ENCODE assay signal across 12 cellular contexts in the genomic region with DNA sequence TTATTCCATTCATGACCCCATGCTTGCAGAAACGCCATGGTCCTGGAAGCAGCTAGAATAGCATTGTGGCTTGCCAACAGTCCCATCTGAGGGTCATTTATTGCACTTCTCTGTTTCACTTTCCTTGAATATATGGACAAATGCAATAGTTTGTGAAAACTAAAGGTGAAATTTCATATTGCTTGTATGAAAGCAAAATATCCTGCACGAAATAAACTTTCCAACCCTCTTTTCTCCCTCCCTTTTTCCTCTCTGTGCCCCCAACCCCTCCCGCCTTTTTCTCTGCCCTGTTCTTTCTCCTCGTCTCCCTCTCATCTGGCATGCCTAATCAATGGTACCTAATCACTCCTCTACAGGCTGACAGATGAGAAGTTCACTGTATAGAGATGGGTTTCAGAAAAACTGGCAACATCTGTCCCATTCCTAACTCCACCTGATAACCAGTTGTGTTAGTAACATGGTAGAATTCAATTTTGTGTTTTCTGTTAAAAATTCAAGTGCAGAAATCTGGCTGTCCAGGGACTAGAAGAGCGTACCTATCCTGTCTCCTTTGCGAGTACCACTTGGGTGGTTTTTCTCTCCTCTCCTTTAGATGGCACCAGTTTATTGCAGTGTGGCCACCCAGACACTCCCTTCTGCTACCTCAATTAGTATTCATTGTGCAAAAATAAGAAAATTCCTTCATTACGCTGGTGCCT.
A peak's percentile ranks its signal among the peaks of the same experiment; 100 is the strongest.
DNase-seq lines count a peak whose midpoint lies in the region; ATAC-seq, FAIRE-seq and TF ChIP-seq lines count a peak whose summit lies in the region.
"Had no signal": no experiment of that assay in that cellular context is flagged by ENCODE, and none has a peak within 500 bp of the region (broad histone marks: within the 10 kb centered on the region; RNA-seq: fewer than 3 reads in every experiment).

No MANE protein-coding gene starts in this region.

- DNase-seq in ACHN (peak; percentile 28), LNCaP clone FGC (ENCODE audit: low read depth) (no peak), RCC 7860 (ENCODE audit: low spot score) (peak; percentile 16), inferior parietal cortex (ENCODE audit: extremely low spot score) (peak; percentile 8), NAMALWA (ENCODE audit: low spot score) (no peak), cerebellum (ENCODE audit: low spot score) (no peak)
- no peak for DNase-seq in activated CD8-positive, alpha-beta T cell treated with anti-CD3 and anti-CD28 coated beads, Interleukin-2, amount 10 ng/mL, durations not matched to agents 7 days and 5 days
- DNase-seq: activated CD8-positive, alpha-beta memory T cell treated with anti-CD3 and anti-CD28 coated beads, Interleukin-2, amount 50 U/mL, for 48 hours; CD4-positive, CD25-positive, alpha-beta regulatory T cell; HFFc6 had no signal

- no peak for ATAC-seq in activated CD8-positive, alpha-beta T cell treated with anti-CD3 and anti-CD28 coated beads, Interleukin-2, amount 10 ng/mL, durations not matched to agents 7 days and 5 days
- no peak for ATAC-seq in GM18498 (IDR thresholded peaks at IDR 0.05; ENCODE audit: unreplicated experiment)

- FAIRE-seq in RCC 7860 (lab: Jason Lieb, UNC): no peak

- peaks cover 2% of the 10 kb centered on the region for H3K27me3 Mint-ChIP-seq in activated CD8-positive, alpha-beta T cell treated with anti-CD3 and anti-CD28 coated beads, Interleukin-2, amount 10 ng/mL, durations not matched to agents 7 days and 5 days (ENCODE audit: low read depth)
- H3K27me3 Mint-ChIP-seq: CD4-positive, CD25-positive, alpha-beta regulatory T cell; central memory CD8-positive, alpha-beta T cell had no signal

- CTCF ChIA-PET in activated CD8-positive, alpha-beta T cell treated with anti-CD3 and anti-CD28 coated beads, Interleukin-2, amount 10 ng/mL, durations not matched to agents 7 days and 5 days (lab: Charles Lee): no interaction called here

- POLR2A ChIA-PET in activated CD8-positive, alpha-beta T cell treated with anti-CD3 and anti-CD28 coated beads, Interleukin-2, amount 10 ng/mL, durations not matched to agents 7 days and 5 days (lab: Charles Lee): no interaction called here

- no peak overlapping the region for H3K4me3 Mint-ChIP-seq in activated CD8-positive, alpha-beta T cell treated with anti-CD3 and anti-CD28 coated beads, Interleukin-2, amount 10 ng/mL, durations not matched to agents 7 days and 5 days
- H3K4me3 Mint-ChIP-seq: CD4-positive, CD25-positive, alpha-beta regulatory T cell; central memory CD8-positive, alpha-beta T cell; HFFc6 had no signal

- in situ Hi-C loops in ACHN (cut with HindIII; ENCODE audit: low pct_ligation_motif_present, low pct_unique_long_range_greater_than_20kb, low sequenced_read_pairs): no loop called here

- no peaks in the 10 kb centered on the region for H3K4me1 Mint-ChIP-seq in activated CD8-positive, alpha-beta T cell treated with anti-CD3 and anti-CD28 coated beads, Interleukin-2, amount 10 ng/mL, durations not matched to agents 7 days and 5 days (ENCODE audit: low read depth)
- H3K4me1 Mint-ChIP-seq: CD4-positive, CD25-positive, alpha-beta regulatory T cell; central memory CD8-positive, alpha-beta T cell had no signal

- H3K27ac Mint-ChIP-seq in activated CD8-positive, alpha-beta T cell treated with anti-CD3 and anti-CD28 coated beads, Interleukin-2, amount 10 ng/mL, durations not matched to agents 7 days and 5 days: no peak overlapping the region
- H3K27ac Mint-ChIP-seq: CD4-positive, CD25-positive, alpha-beta regulatory T cell; HFFc6 had no signal

- peak; percentile 75 for TF ChIP-seq CTCF in LNCaP clone FGC (IDR thresholded peaks at IDR 0.05; ENCODE audit: control insufficient read depth, extremely low read depth, insufficient read depth)

- H3K4me3 ChIP-seq in LNCaP clone FGC (ENCODE audit: low read depth, low read length): no peak overlapping the region

- no peaks in the 10 kb centered on the region for H3K36me3 Mint-ChIP-seq in activated CD8-positive, alpha-beta T cell treated with anti-CD3 and anti-CD28 coated beads, Interleukin-2, amount 10 ng/mL, durations not matched to agents 7 days and 5 days (ENCODE audit: low read depth)
- H3K36me3 Mint-ChIP-seq: CD4-positive, CD25-positive, alpha-beta regulatory T cell had no signal

- H3K9me3 Mint-ChIP-seq in activated CD8-positive, alpha-beta T cell treated with anti-CD3 and anti-CD28 coated beads, Interleukin-2, amount 10 ng/mL, durations not matched to agents 7 days and 5 days (ENCODE audit: insufficient read depth): no peaks in the 10 kb centered on the region

Comparison
In these comparisons a context has a peak if more than half of its experiments do, and no peak if none do; other contexts are left out.
1. DNase-seq: peak in ACHN (single experiment), RCC 7860 (single experiment) and inferior parietal cortex (single experiment); none in LNCaP clone FGC (single experiment), NAMALWA (single experiment), cerebellum (single experiment) and activated CD8-positive, alpha-beta T cell treated with anti-CD3 and anti-CD28 coated beads, Interleukin-2, amount 10 ng/mL, durations not matched to agents 7 days and 5 days (single experiment).